ENCODE assay signal across 22 cellular contexts in genomic region chr5:3619584-3619983, GRCh38. TPM values are rescaled to one million over a fixed set of nuclear protein-coding genes. Genes with fewer than 3 reads are reported as not detected.
"Had no signal": no experiment of that assay in that cellular context is flagged by ENCODE, and none has a peak within 500 bp of the region (broad histone marks: within the 10 kb centered on the region; RNA-seq: fewer than 3 reads in every experiment).

No MANE protein-coding gene starts in this region.

- H3K4me1 Mint-ChIP-seq: IgD-negative memory B cell had no signal

- H3K36me3 Mint-ChIP-seq: IgD-negative memory B cell had no signal

- ATAC-seq: K562 had no signal

- H3K9me3 ChIP-seq: SK-N-SH had no signal

- H3K27me3 Mint-ChIP-seq: IgD-negative memory B cell had no signal

- H3K9ac ChIP-seq: SK-N-SH had no signal

- H3K4me3 Mint-ChIP-seq: IgD-negative memory B cell had no signal

- DNase-seq: MV-4-11, NCI-H1048, NCI-H1105, NCI-H1417, NCI-H1436 treated with DMSO at 0.1 percent for 48 hours, NCI-H1694, NCI-H187 treated with DMSO at 0.1 percent for 48 hours, NCI-H2081 treated with DMSO at 0.1 percent for 48 hours, NCI-H2171, NCI-H226, NCI-H446, NCI-H510A, NCI-H524 treated with DMSO at 0.1 percent for 48 hours, NCI-H69, NCI-H774, Right ventricle myocardium superior, RPMI8226, SK-N-SH, SW 1271 had no signal

- H3K4me3 ChIP-seq: K562 had no signal

- H3K4me2 ChIP-seq: SK-N-SH had no signal

RNA-seq across cellular contexts. Expression of gene IRX1, which starts 24.0 kb away (rescaled TPM):
- total RNA-seq: K562, LHCN-M2 had no signal
- polyA plus RNA-seq: IgD-negative memory B cell, K562, SK-N-SH had no signal
